11 cellular contexts compared by ENCODE assay signal in the genomic region with DNA sequence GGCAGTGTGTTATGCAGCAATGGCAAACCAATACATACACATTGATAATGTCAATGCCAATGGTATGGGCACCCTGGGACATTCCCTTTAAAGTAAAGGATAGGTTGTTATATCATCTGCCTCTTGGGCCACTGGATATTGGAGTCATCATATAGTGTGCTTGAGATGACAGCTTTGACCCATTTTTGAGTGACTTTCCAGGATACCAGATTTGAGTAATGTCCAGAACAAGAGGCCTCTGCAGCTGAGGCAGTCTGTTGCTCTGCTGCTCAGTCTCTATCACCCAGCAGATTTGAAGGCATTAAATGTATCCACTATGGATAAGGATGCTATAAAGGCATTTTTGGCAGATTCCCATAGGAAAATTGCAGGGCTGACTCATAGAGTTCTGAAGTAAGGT.
"Had no signal": no experiment of that assay in that cellular context is flagged by ENCODE, and none has a peak within 500 bp of the region (broad histone marks: within the 10 kb centered on the region; RNA-seq: fewer than 3 reads in every experiment).

No MANE protein-coding gene starts in this region.

- ATAC-seq: GM23338, HCT116 had no signal

- H3K9me3 ChIP-seq: HAP-1 had no signal

- DNase-seq: GM23248, GOT3, H7, H9, HCEC 1CT, HFFc6 had no signal

- H3K9me3 Mint-ChIP-seq: GM23338, H9 had no signal

- H3K4me3 ChIP-seq: GM23248, GM23338, HAP-1 had no signal

- H3K4me3 Mint-ChIP-seq: GM23338, H9, HFFc6 had no signal

- FAIRE-seq: H1, H54 had no signal

- H3K27ac Mint-ChIP-seq: GM23338, H9, HFFc6 had no signal

- H3K27ac ChIP-seq: GM23248 had no signal
